ENCODE assay signal across 21 cellular contexts in genomic region chr11:24078056-24078455, GRCh38.
"Had no signal": no experiment of that assay in that cellular context is flagged by ENCODE, and none has a peak within 500 bp of the region (broad histone marks: within the 10 kb centered on the region; RNA-seq: fewer than 3 reads in every experiment).

No MANE protein-coding gene starts in this region.

- H3K4me2 ChIP-seq: KMS-11 had no signal

- H3K36me3 ChIP-seq: brain microvascular endothelial cell, cardiac muscle cell had no signal

- H3K27ac ChIP-seq: brain microvascular endothelial cell, cardiac muscle cell, KMS-11 had no signal

- H3K4me3 ChIP-seq: cardiac muscle cell had no signal

- H3K9ac ChIP-seq: KMS-11 had no signal

- DNase-seq: activated CD4-positive, alpha-beta memory T cell treated with anti-CD3 and anti-CD28 coated beads for 36 hours; activated CD4-positive, alpha-beta T cell treated with anti-CD3 and anti-CD28 coated beads, Interleukin-2, amount 10 ng/mL, durations not matched to agents 7 days and 5 days; activated CD4-positive, CD25-positive, alpha-beta regulatory T cell; activated CD8-positive, alpha-beta memory T cell treated with anti-CD3 and anti-CD28 coated beads for 24 hours; activated gamma-delta T cell; activated naive CD4-positive, alpha-beta T cell treated with anti-CD3 and anti-CD28 coated beads for 36 hours; activated T-cell treated with anti-CD3 and anti-CD28 coated beads, Interleukin-2, amount 50 U/mL, for 4 hours; brain microvascular endothelial cell; MV-4-11; NCI-H1092 treated with DMSO at 0.1 percent for 48 hours; NCI-H1417 treated with DMSO at 0.1 percent for 48 hours; NCI-H1694; NCI-H2029; NCI-H2107; NCI-H524; PC-3; SHP77 treated with DMSO at 0.1 percent for 48 hours; T-helper 17 cell; T-helper 9 cell had no signal

- H3K27me3 ChIP-seq: brain microvascular endothelial cell, cardiac muscle cell had no signal
